ENCODE assay signal across 1 cellular context in genomic region chr7:69603937-69604494, GRCh38.
TF ChIP-seq lines count a peak whose summit lies in the region.

No MANE protein-coding gene starts in this region.

TF ChIP-seq in H1, 55 proteins besides CTCF, POLR2A, EP300 and RAD21 (continued from another document):
- TF ChIP-seq NRF1 (IDR thresholded peaks at IDR 0.05; ENCODE audit: low read depth, low read length) (no peak), JUN (IDR thresholded peaks at IDR 0.05; ENCODE audit: low read depth, low read length) (no peak), USF2 (IDR thresholded peaks at IDR 0.05; ENCODE audit: low read length) (no peak), SUZ12 (IDR thresholded peaks at IDR 0.05; ENCODE audit: low read length) (peak; percentile 49; the same call in 1 of the 2 replicates), EZH2 (IDR thresholded peaks at IDR 0.05; ENCODE audit: low read depth, low read length, severe bottlenecking) (peak; percentile 18), FOSL1 (IDR thresholded peaks at IDR 0.05; ENCODE audit: insufficient read depth, low read depth, low read length) (no peak), PHF8 (conservative IDR thresholded peaks at IDR 0.05; ENCODE audit: low read depth, low read length) (no peak), TCF12 (IDR thresholded peaks at IDR 0.05; ENCODE audit: low read depth, low read length) (no peak)
TF ChIP-seq in H1: peak in this region for 2.
